18 cellular contexts compared by ENCODE assay signal in the genomic region with DNA sequence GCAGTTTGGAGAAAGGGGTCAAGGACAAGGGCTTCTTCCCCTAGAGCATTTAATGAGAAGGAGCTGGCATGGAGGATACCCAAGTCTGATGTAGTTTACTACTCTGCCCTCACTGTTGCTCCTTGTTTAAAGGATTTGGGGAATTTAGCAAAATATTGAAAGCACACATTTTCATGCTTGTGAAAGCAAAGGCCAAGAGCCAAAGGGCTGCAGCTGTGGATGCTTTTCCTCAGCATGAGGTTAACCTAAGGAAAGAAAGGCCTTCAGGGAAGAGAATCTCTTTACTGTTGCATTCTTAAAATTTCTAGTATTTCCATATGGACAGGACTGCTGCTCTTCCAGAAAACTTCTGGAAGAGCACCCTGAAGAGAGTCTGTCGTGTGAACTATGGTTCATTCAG. TPM values are rescaled to one million over a fixed set of nuclear protein-coding genes. Genes with fewer than 3 reads are reported as not detected.
DNase-seq lines count a peak whose midpoint lies in the region; ATAC-seq, FAIRE-seq and TF ChIP-seq lines count a peak whose summit lies in the region.
"Had no signal": no experiment of that assay in that cellular context is flagged by ENCODE, and none has a peak within 500 bp of the region (broad histone marks: within the 10 kb centered on the region; RNA-seq: fewer than 3 reads in every experiment).

No MANE protein-coding gene starts in this region.

- no peak overlapping the region for H3K4me3 Mint-ChIP-seq in nephron
- H3K4me3 Mint-ChIP-seq: CD4-positive, alpha-beta memory T cell had no signal

- H3K4me1 Mint-ChIP-seq in nephron, result peaks cover 43% of the 10 kb centered on the region
- H3K4me1 Mint-ChIP-seq: CD4-positive, alpha-beta memory T cell had no signal

- no peak for TF ChIP-seq CTCF in H1 (IDR thresholded peaks at IDR 0.05; ENCODE audit: control extremely low read depth in 1 of 3, insufficient read depth in 1 of 3, low read depth in 1 of 3, low read length in 3 of 3)
- no peak for TF ChIP-seq CTCF in nephron (IDR thresholded peaks at IDR 0.05; ENCODE audit: unreplicated experiment in 3 of 3)
- no peak for TF ChIP-seq CTCF in mammary epithelial cell (conservative IDR thresholded peaks at IDR 0.05 in 1 of 2, IDR thresholded peaks at IDR 0.05 in 1 of 2; ENCODE audit: extremely low read depth in 1 of 2, insufficient read depth in 1 of 2, low read depth in 1 of 2, low read length in 2 of 2)

- H2BK15ac ChIP-seq in H1 (ENCODE audit: low read length), result 0 out of 2 replicates have a peak overlapping the region, but pooled peaks have one; percentile 31

- peaks cover 4% of the 10 kb centered on the region for H3K27me3 Mint-ChIP-seq in nephron (ENCODE audit: low read depth)

- POLR2A ChIA-PET in H1 (lab: Charles Lee; ENCODE audit: partially characterized antibody), result no interaction called here

- H3K9me3 ChIP-seq in H1 (ENCODE audit: insufficient read depth in 2 of 2, low read depth in 1 of 2, low read length in 1 of 2), result no peaks in the 10 kb centered on the region
- H3K9me3 ChIP-seq in mammary epithelial cell (replicated peaks; ENCODE audit: insufficient read depth, low read length), result no peaks in the 10 kb centered on the region

- H4K5ac ChIP-seq in H1 (ENCODE audit: insufficient read length, low read depth, low read length), result no peak overlapping the region

- no peaks in the 10 kb centered on the region for H3K79me1 ChIP-seq in H1 (ENCODE audit: low read depth, low read length)

- dilution Hi-C loops in mammary epithelial cell (cut with HindIII; ENCODE audit: low sequenced_read_pairs), result no loop called here

- peak; percentile 73 for DNase-seq in NCI-H748 treated with DMSO at 0.1 percent for 48 hours (lab: John Stamatoyannopoulos, UW)
- no peak for DNase-seq in NCI-H748 (lab: John Stamatoyannopoulos, UW; ENCODE audit: unreplicated experiment)
- no peak for DNase-seq in H1 (ENCODE audit: low read depth in 1 of 2, low spot score in 2 of 2)
- no peak for DNase-seq in stimulated activated CD4-positive, alpha-beta T cell treated with anti-CD3 and anti-CD28 coated beads, Interleukin-4, amount 100 ng/mL, for 24 hours
- no peak for DNase-seq in mammary epithelial cell
- DNase-seq in amniotic stem cell (lab: John Stamatoyannopoulos, UW), result no peak
- DNase-seq: Calu3; CD4-positive, alpha-beta memory T cell; NCI-H1930; NCI-H2171 treated with DMSO at 0.1 percent for 48 hours; NCI-H446 treated with DMSO at 0.1 percent for 48 hours; NCI-H82; PC-3 had no signal

- TF ChIP-seq RAD21 in H1 (IDR thresholded peaks at IDR 0.05 in 1 of 2, conservative IDR thresholded peaks at IDR 0.05 in 1 of 2; ENCODE audit: low read depth in 2 of 2, low read length in 2 of 2), result no peak

- H3K4me2 ChIP-seq in H1 (ENCODE audit: insufficient read depth in 1 of 2, low read depth in 2 of 2, low read length in 2 of 2) (no peak overlapping the region), mammary epithelial cell (ENCODE audit: insufficient read depth, low read depth, low read length) (no peak overlapping the region)

- CTCF ChIA-PET in H1 (lab: Charles Lee; ENCODE audit: partially characterized antibody), result interaction anchor here (1.2 kb wide), 1 partner anchor 11 kb away, joined by 3 read pairs; no protein-coding TSS in a partner anchor
- CTCF ChIA-PET in mammary epithelial cell (lab: Charles Lee; ENCODE audit: low non-redundant PET), result no interaction called here

- no peak overlapping the region for H3K9ac ChIP-seq in H1 (replicated peaks in 1 of 4; ENCODE audit: extremely low read depth in 1 of 4, low read depth in 3 of 4, low read length in 3 of 4)
- no peak overlapping the region for H3K9ac ChIP-seq in mammary epithelial cell (ENCODE audit: insufficient read depth, low read length)

- H3K23ac ChIP-seq in H1 (ENCODE audit: insufficient read length), result no peak overlapping the region

- no peaks in the 10 kb centered on the region for H3K23me2 ChIP-seq in H1 (ENCODE audit: low read depth, low read length)

- H3K27me3 ChIP-seq in H1 (replicated peaks in 1 of 4; ENCODE audit: control insufficient read depth in 3 of 4, extremely low read depth in 1 of 4, insufficient read depth in 3 of 4, low read length in 3 of 4) (no peaks in the 10 kb centered on the region), mammary epithelial cell (ENCODE audit: insufficient read depth, low read length) (no peaks in the 10 kb centered on the region)

- no peak for TF ChIP-seq EP300 in H1 (IDR thresholded peaks at IDR 0.05; ENCODE audit: borderline replicate concordance in 1 of 2, low read depth in 2 of 2, low read length in 2 of 2)

- H2BK20ac ChIP-seq in H1 (ENCODE audit: low read length), result no peak overlapping the region

- H3K27ac ChIP-seq in H1 (ENCODE audit: low read depth, low read length) (no peak overlapping the region), mammary epithelial cell (ENCODE audit: insufficient read depth, low read depth, low read length) (no peak overlapping the region)
- H3K27ac ChIP-seq: 22Rv1, RWPE1 had no signal

- H2BK5ac ChIP-seq in H1 (ENCODE audit: low read depth, low read length), result no peak overlapping the region

- H3K4me1 ChIP-seq in H1 (replicated peaks in 1 of 4; ENCODE audit: control insufficient read depth in 3 of 4, insufficient read depth in 4 of 4, low read length in 3 of 4) (no peaks in the 10 kb centered on the region; a peak in 1 of 7 replicates), mammary epithelial cell (ENCODE audit: insufficient read depth, low read length) (no peaks in the 10 kb centered on the region)

- no peak overlapping the region for H3K4ac ChIP-seq in H1 (replicated peaks; ENCODE audit: insufficient read length, low read depth, low read length)

- no peak overlapping the region for H3K56ac ChIP-seq in H1 (replicated peaks; ENCODE audit: insufficient read length, low read depth, low read length)

- H2AFZ ChIP-seq in H1 (ENCODE audit: low read length), result peak overlapping the region; percentile 85; the same call in 1 of the 2 replicates
- H2AFZ ChIP-seq in mammary epithelial cell (ENCODE audit: low read depth, low read length), result no peak overlapping the region

- H3K4me3 ChIP-seq in H1 (ENCODE audit: extremely low read depth in 1 of 4, insufficient read depth in 2 of 4, low read depth in 3 of 4, low read length in 4 of 4) (no peak overlapping the region), mammary epithelial cell (replicated peaks in 1 of 3; ENCODE audit: insufficient read depth in 1 of 3, low read depth in 2 of 3, low read length in 3 of 3) (no peak overlapping the region)
- H3K4me3 ChIP-seq: K562 had no signal

- WGBS in H1 (ENCODE audit: extremely low coverage in 1 of 2, insufficient coverage in 1 of 2, insufficient read length in 1 of 2, insufficient replicate concordance in 2 of 2, low coverage in 1 of 2, low lambda C conversion rate in 2 of 2, missing lambda C conversion rate in 1 of 2), 2 experiments, result 54% methylated on average over 1 of the region's 1 CpG; no CpG with 5 or more reads in 1 of the 2 experiments
- 83% methylated on average over 1 of the region's 1 CpG for WGBS in mammary epithelial cell (ENCODE audit: low coverage, missing lambda C conversion rate)

- intact Hi-C loops in mammary epithelial cell (cut with micrococcal nuclease), result no loop called here

- no peaks in the 10 kb centered on the region for H3K9me3 Mint-ChIP-seq in nephron
- H3K9me3 Mint-ChIP-seq: CD4-positive, alpha-beta memory T cell had no signal

- no peak for ATAC-seq in GM21576 (IDR thresholded peaks at IDR 0.05; ENCODE audit: unreplicated experiment)
- ATAC-seq: K562, PC-3 had no signal

- H3K14ac ChIP-seq in H1 (ENCODE audit: insufficient read length), result no peak overlapping the region

- H3K18ac ChIP-seq in H1 (ENCODE audit: extremely low read depth, low read length), result no peak overlapping the region

- no peak overlapping the region for H2BK120ac ChIP-seq in H1 (replicated peaks; ENCODE audit: low read depth, low read length)

- no peaks in the 10 kb centered on the region for H4K20me1 ChIP-seq in H1 (replicated peaks in 1 of 2; ENCODE audit: control insufficient read depth in 1 of 2, insufficient read depth in 2 of 2, low read length in 2 of 2)
- H4K20me1 ChIP-seq in mammary epithelial cell (ENCODE audit: insufficient read depth, low read length), result no peaks in the 10 kb centered on the region

- in situ Hi-C loops in mammary epithelial cell (cut with MboI; ENCODE audit: low sequenced_read_pairs in 2 of 2), result no loop called here

- no peaks in the 10 kb centered on the region for H3K79me2 ChIP-seq in H1 (ENCODE audit: control insufficient read depth in 1 of 2, insufficient read depth in 2 of 2, low read length in 2 of 2)
- H3K79me2 ChIP-seq in mammary epithelial cell (ENCODE audit: insufficient read depth, low read length), result no peaks in the 10 kb centered on the region

- FAIRE-seq in H1 (lab: Jason Lieb, UNC), result no peak
- FAIRE-seq: K562 had no signal

- no peak overlapping the region for H4K8ac ChIP-seq in H1 (ENCODE audit: extremely low read depth, insufficient read depth, low read length)

- H3K36me3 Mint-ChIP-seq in nephron (ENCODE audit: low read depth), result no peaks in the 10 kb centered on the region
- H3K36me3 Mint-ChIP-seq: CD4-positive, alpha-beta memory T cell had no signal

- no peak for TF ChIP-seq POLR2A in H1 (IDR thresholded peaks at IDR 0.05; ENCODE audit: control extremely low read depth in 1 of 2, low read depth in 2 of 2, low read length in 2 of 2)

- H2BK12ac ChIP-seq in H1 (ENCODE audit: low read depth, low read length), result no peak overlapping the region

- BruUV-seq in mammary epithelial cell (replicated peaks; lab: Mats Ljungman, UMichigan), result no TSS peak

- no peak overlapping the region for H4K91ac ChIP-seq in H1 (replicated peaks; ENCODE audit: insufficient read length, low read length)

- H3K36me3 ChIP-seq in H1 (ENCODE audit: control insufficient read depth in 2 of 4, insufficient read depth in 4 of 4, low read length in 3 of 4), result no peaks in the 10 kb centered on the region
- no peaks in the 10 kb centered on the region for H3K36me3 ChIP-seq in mammary epithelial cell (ENCODE audit: insufficient read depth, low read length)

- no peak overlapping the region for H2AK5ac ChIP-seq in H1 (ENCODE audit: low read depth, low read length)

- peak overlapping the region; percentile 1 to 38 (median 29) for H3K27ac Mint-ChIP-seq in nephron
- H3K27ac Mint-ChIP-seq: CD4-positive, alpha-beta memory T cell had no signal

TF ChIP-seq in H1, 55 proteins besides CTCF, POLR2A, EP300 and RAD21:
- TF ChIP-seq RBBP5 (IDR thresholded peaks at IDR 0.05; ENCODE audit: borderline replicate concordance, low read depth, low read length), result no peak
- no peak for TF ChIP-seq FOSL1 (IDR thresholded peaks at IDR 0.05; ENCODE audit: insufficient read depth, low read depth, low read length)
TF ChIP-seq in H1: peak in this region for 0.

RNA-seq across cellular contexts. Expression of gene SASH1, which starts 45.9 kb away (rescaled TPM):
- 18.0 and 20.2 TPM in 2 replicates for total RNA-seq in H1 (2021; fragmentation: NEBNext Ultra II Directional; extraction: Animal tissue kit (Norgen Biotek cat#: 25700))
- polyA plus RNA-seq in H1 (2011; rRNA removed) (6.0 and 6.9 TPM in 2 replicates), mammary epithelial cell (5.0 TPM)
- 8.0 TPM for polyA plus RNA-seq in H1 (2011; cell fraction: cytosol; rRNA removed)
- 11.8 TPM for polyA plus RNA-seq in H1 (2011; cell fraction: nucleus; rRNA removed)
- polyA plus RNA-seq in H1 (2012, experiment 1 of 2), result 8.9 to 9.5 TPM (median 9.4 TPM) in 4 replicates
- polyA plus RNA-seq in H1 (2012, experiment 2 of 2), result 1.0 TPM
- polyA plus RNA-seq in H1 (2013, experiment 1 of 2), result 7.6 TPM
- 6.6 TPM for polyA plus RNA-seq in H1 (2013, experiment 2 of 2)
- polyA minus RNA-seq in H1 (2011; rRNA and poly(A)+ RNA removed), result 14.6 and 19.3 TPM in 2 replicates
- polyA minus RNA-seq in H1 (2011; cell fraction: cytosol; rRNA and poly(A)+ RNA removed), result 16.5 TPM
- 37.0 TPM for polyA minus RNA-seq in H1 (2011; cell fraction: nucleus; rRNA and poly(A)+ RNA removed)
- total RNA-seq in mammary epithelial cell, result 10 to 100 TPM; 14.9 to 17.3 TPM
- 5.6 TPM for polyA minus RNA-seq in mammary epithelial cell
